23 cellular contexts compared by ENCODE assay signal in genomic region chr15:62287066-62287857, GRCh38.
DNase-seq lines count a peak whose midpoint lies in the region; ATAC-seq, FAIRE-seq and TF ChIP-seq lines count a peak whose summit lies in the region.
"Had no signal": no experiment of that assay in that cellular context is flagged by ENCODE, and none has a peak within 500 bp of the region (broad histone marks: within the 10 kb centered on the region; RNA-seq: fewer than 3 reads in every experiment).

No MANE protein-coding gene starts in this region.

- FAIRE-seq in D721Med (lab: Jason Lieb, UNC), result no peak
- FAIRE-seq: H1, kidney, RCC 7860 had no signal

- TF ChIP-seq CTCF in AG10803 (conservative IDR thresholded peaks at IDR 0.05; ENCODE audit: low read length), result no peak
- no peak for TF ChIP-seq CTCF in HEK293 (tag by site-specific recombination; IDR thresholded peaks at IDR 0.05)
- no peak for TF ChIP-seq CTCF in D721Med (IDR thresholded peaks at IDR 0.05; ENCODE audit: insufficient read depth, missing control alignments)

- POLR2A ChIA-PET in HEK293 (lab: Yijun Ruan, JAX), result interaction anchor here (0.6 kb wide), 1 partner anchor 700 kb away, joined by 3 read pairs; no protein-coding TSS in a partner anchor

- peak; percentile 44 for ATAC-seq in left lobe of liver
- ATAC-seq: activated T-helper 17 cell treated with anti-CD3 and anti-CD28 coated beads, Interleukin-2, amount 50 U/mL, for 72 hours; CD8-positive, alpha-beta T cell; T-helper 17 cell had no signal

- H3K4me3 ChIP-seq in AG10803 (ENCODE audit: low read length) (no peak overlapping the region), HEK293 (ENCODE audit: low read depth, low read length) (no peak overlapping the region)
- H3K4me3 ChIP-seq: thoracic aorta, vagina had no signal

- H3K27ac ChIP-seq in HEK293 (ENCODE audit: extremely low read depth, low read depth, low read length), result no peak overlapping the region
- H3K27ac ChIP-seq: thoracic aorta, vagina had no signal

- no peaks in the 10 kb centered on the region for H3K9me3 ChIP-seq in HEK293 (ENCODE audit: control insufficient read depth, insufficient read depth, low read depth, low read length)
- H3K9me3 ChIP-seq: thoracic aorta, vagina had no signal

- H3K4me1 ChIP-seq in HEK293 (ENCODE audit: control insufficient read depth, insufficient read depth, low read length), result no peaks in the 10 kb centered on the region
- H3K4me1 ChIP-seq: vagina had no signal

- peak; percentile 39 for DNase-seq in AG10803 (ENCODE audit: low read depth)
- peak; percentile 49 for DNase-seq in SHP77 treated with DMSO at 0.1 percent for 48 hours (lab: John Stamatoyannopoulos, UW)
- DNase-seq in left lobe of liver (ENCODE audit: low spot score), result no peak
- no peak for DNase-seq in COR-L47 (lab: John Stamatoyannopoulos, UW)
- DNase-seq in D721Med (ENCODE audit: insufficient read length, low spot score), result no peak
- no peak for DNase-seq in T-helper 9 cell
- no peak for DNase-seq in NCI-H82 treated with DMSO at 0.1 percent for 48 hours (lab: John Stamatoyannopoulos, UW; ENCODE audit: unreplicated experiment)
- DNase-seq: activated CD4-positive, alpha-beta T cell treated with anti-CD3 and anti-CD28 coated beads, Interleukin-2, amount 10 ng/mL, durations not matched to agents 7 days and 5 days; CD8-positive, alpha-beta T cell; KBM-7; kidney; NCI-H1930; NCI-H345; occipital lobe; stimulated activated CD4-positive, alpha-beta T cell treated with anti-CD3 and anti-CD28 coated beads, Interleukin-4, amount 100 ng/mL, for 24 hours; stimulated activated naive CD4-positive, alpha-beta T cell treated with Interleukin-2 at 50 U/mL for 16 hours; T-helper 17 cell had no signal

- CTCF ChIA-PET in HEK293 (lab: Yijun Ruan, JAX), result interaction anchor here (0.6 kb wide), 1 partner anchor 30 kb away, joined by 3 read pairs; no protein-coding TSS in a partner anchor

- H3K36me3 ChIP-seq in HEK293 (ENCODE audit: control insufficient read depth in 2 of 2, insufficient read depth in 1 of 2, low read length in 2 of 2), result no peaks in the 10 kb centered on the region
- H3K36me3 ChIP-seq: thoracic aorta, vagina had no signal

TF ChIP-seq in HEK293, 187 proteins besides CTCF, POLR2A, EP300 and RAD21:
- TF ChIP-seq ZNF133 (tag by site-specific recombination; IDR thresholded peaks at IDR 0.05), result peak; percentile 51; the same call in 1 of the 2 replicates
- TF ChIP-seq KLF7 (tag by site-specific recombination; IDR thresholded peaks at IDR 0.05; ENCODE audit: borderline replicate concordance), result no peak

Comparison
In these comparisons a context has a peak if more than half of its experiments do, and no peak if none do; other contexts are left out.
1. DNase-seq: peak in AG10803 (single experiment) and SHP77 treated with DMSO at 0.1 percent for 48 hours (single experiment); none in left lobe of liver (single experiment), COR-L47 (single experiment), D721Med (single experiment), T-helper 9 cell (single experiment) and NCI-H82 treated with DMSO at 0.1 percent for 48 hours (single experiment).